1 cellular context compared by ENCODE assay signal in genomic region chr19:10292206-10292788, GRCh38.
A peak's percentile ranks its signal among the peaks of the same experiment; 100 is the strongest.
TF ChIP-seq lines count a peak whose summit lies in the region.

No MANE protein-coding gene starts in this region.

TF ChIP-seq in H1, 55 proteins besides CTCF, POLR2A, EP300 and RAD21:
- TF ChIP-seq TEAD4 (IDR thresholded peaks at IDR 0.05; ENCODE audit: low read depth, low read length): peak; percentile 63
- no peak for TF ChIP-seq MAFK (IDR thresholded peaks at IDR 0.05; ENCODE audit: low read depth, low read length)
- peak; percentile 83; the same call in 1 of the 2 replicates for TF ChIP-seq SP1 (IDR thresholded peaks at IDR 0.05; ENCODE audit: low read depth, low read length)
- peak; percentile 41; the same call in 1 of the 2 replicates for TF ChIP-seq CREB1 (IDR thresholded peaks at IDR 0.05)
- TF ChIP-seq KDM1A (IDR thresholded peaks at IDR 0.05; ENCODE audit: borderline replicate concordance, low read length): no peak
- TF ChIP-seq RBBP5 (IDR thresholded peaks at IDR 0.05; ENCODE audit: borderline replicate concordance, low read depth, low read length): peak; percentile 44; the same call in 1 of the 2 replicates
TF ChIP-seq in H1: peak in this region for 4.
